ENCODE assay signal across 15 cellular contexts in genomic region chr1:98461873-98462385, GRCh38.
DNase-seq lines count a peak whose midpoint lies in the region; ATAC-seq and TF ChIP-seq lines count a peak whose summit lies in the region.
"Had no signal": no experiment of that assay in that cellular context is flagged by ENCODE, and none has a peak within 500 bp of the region (broad histone marks: within the 10 kb centered on the region; RNA-seq: fewer than 3 reads in every experiment).

No MANE protein-coding gene starts in this region.

- H3K4me2 ChIP-seq in mammary epithelial cell (ENCODE audit: insufficient read depth, low read depth, low read length), result no peak overlapping the region
- H3K4me2 ChIP-seq in neuronal stem cell (ENCODE audit: insufficient read depth, low read length, poor library complexity, severe bottlenecking), result no peak overlapping the region
- no peak overlapping the region for H3K4me2 ChIP-seq in hepatocyte
- H3K4me2 ChIP-seq: GM23338 had no signal

- no peaks in the 10 kb centered on the region for H3K27me3 Mint-ChIP-seq in MCF 10A (ENCODE audit: insufficient read depth, unreplicated experiment)

- H3K36me3 Mint-ChIP-seq in MCF 10A (ENCODE audit: insufficient read depth, unreplicated experiment), result no peaks in the 10 kb centered on the region
- H3K36me3 Mint-ChIP-seq: CD14-positive monocyte; CD8-positive, alpha-beta T cell had no signal

- POLR2A ChIA-PET in MCF 10A (lab: Yijun Ruan, JAX), result no interaction called here
- POLR2A ChIA-PET in Panc1 (lab: Charles Lee), result no interaction called here

- dilution Hi-C loops in mammary epithelial cell (cut with HindIII; ENCODE audit: low sequenced_read_pairs), result loop anchor here (25.0 kb wide), 1 partner anchor 400 kb away; no protein-coding TSS in a partner anchor

- H4K91ac ChIP-seq in neuronal stem cell (ENCODE audit: low read depth, low read length, poor library complexity), result no peak overlapping the region

- H3K79me2 ChIP-seq in mammary epithelial cell (ENCODE audit: insufficient read depth, low read length) (no peaks in the 10 kb centered on the region), hepatocyte (no peaks in the 10 kb centered on the region)

- no peak overlapping the region for H2BK120ac ChIP-seq in neuronal stem cell (ENCODE audit: low read depth, low read length)

- no peak overlapping the region for H3K4me3 Mint-ChIP-seq in MCF 10A (ENCODE audit: unreplicated experiment)
- H3K4me3 Mint-ChIP-seq: CD14-positive monocyte; CD8-positive, alpha-beta T cell; GM23338 had no signal

- TF ChIP-seq POLR2A in Peyer's patch (IDR thresholded peaks at IDR 0.05), result no peak

- no peak overlapping the region for H2BK12ac ChIP-seq in neuronal stem cell (ENCODE audit: low read length)

- no peak overlapping the region for H2BK15ac ChIP-seq in neuronal stem cell (ENCODE audit: low read length)

- ATAC-seq in Panc1 (no peak), GM18873 (IDR thresholded peaks at IDR 0.05; ENCODE audit: low FRiP score, unreplicated experiment) (no peak)
- ATAC-seq: CD8-positive, alpha-beta T cell; GM23338 had no signal

- TF ChIP-seq CTCF in MCF 10A (IDR thresholded peaks at IDR 0.05; ENCODE audit: unreplicated experiment) (no peak), mammary epithelial cell (conservative IDR thresholded peaks at IDR 0.05 in 1 of 2, IDR thresholded peaks at IDR 0.05 in 1 of 2; ENCODE audit: extremely low read depth in 1 of 2, insufficient read depth in 1 of 2, low read depth in 1 of 2, low read length in 2 of 2) (no peak), Panc1 (IDR thresholded peaks at IDR 0.05) (no peak), Peyer's patch (IDR thresholded peaks at IDR 0.05) (no peak), hepatocyte (IDR thresholded peaks at IDR 0.05; ENCODE audit: poor library complexity) (no peak)

- H3K4me1 ChIP-seq in mammary epithelial cell (ENCODE audit: insufficient read depth, low read length) (peaks cover 8% of the 10 kb centered on the region), Panc1 (ENCODE audit: control insufficient read depth, insufficient read depth, low read length) (no peaks in the 10 kb centered on the region), neuronal stem cell (ENCODE audit: control insufficient read depth in 2 of 2, insufficient read depth in 1 of 2, low read depth in 1 of 2, low read length in 2 of 2) (peaks cover 0 to 6% of the 10 kb centered on the region in 2 donors), Peyer's patch (peaks cover 0 to 8% (median 0%) of the 10 kb centered on the region in 4 donors), hepatocyte (ENCODE audit: insufficient read depth) (peaks cover 7% of the 10 kb centered on the region)
- H3K4me1 ChIP-seq: HAP-1 had no signal

- H2AK5ac ChIP-seq in neuronal stem cell (ENCODE audit: low read depth, low read length), result no peak overlapping the region

- peak; percentile 14 for DNase-seq in MCF 10A (ENCODE audit: unreplicated experiment)
- DNase-seq in mammary epithelial cell, result no peak
- no peak for DNase-seq in Panc1 (ENCODE audit: low read depth, low spot score)
- DNase-seq in neuronal stem cell (ENCODE audit: low spot score), result no peak
- DNase-seq in Peyer's patch, result no peak
- no peak for DNase-seq in hepatocyte (ENCODE audit: low spot score)
- DNase-seq: CD8-positive, alpha-beta T cell; DMS 273 treated with DMSO at 0.1 percent for 48 hours; KG1 had no signal

- no peaks in the 10 kb centered on the region for H3K79me1 ChIP-seq in neuronal stem cell (ENCODE audit: low read depth, low read length)

- H2BK5ac ChIP-seq in neuronal stem cell (ENCODE audit: low read length), result no peak overlapping the region

- H3K27ac ChIP-seq in mammary epithelial cell (ENCODE audit: insufficient read depth, low read depth, low read length) (no peak overlapping the region), Panc1 (ENCODE audit: low read length) (peak overlapping the region; percentile 23; the same call in 1 of the 2 replicates), neuronal stem cell (replicated peaks; ENCODE audit: low read length) (no peak overlapping the region), Peyer's patch (no peak overlapping the region), hepatocyte (no peak overlapping the region)
- H3K27ac ChIP-seq: 22Rv1, HL-60 had no signal

- no peaks in the 10 kb centered on the region for H3K9me3 Mint-ChIP-seq in MCF 10A (ENCODE audit: unreplicated experiment)
- H3K9me3 Mint-ChIP-seq: CD8-positive, alpha-beta T cell; GM23338 had no signal

- no peak overlapping the region for H3K27ac Mint-ChIP-seq in MCF 10A (ENCODE audit: low read depth, unreplicated experiment)
- H3K27ac Mint-ChIP-seq: CD8-positive, alpha-beta T cell; GM23338 had no signal

- BruUV-seq in MCF 10A (replicated peaks; lab: Mats Ljungman, UMichigan) (no TSS peak), mammary epithelial cell (replicated peaks; lab: Mats Ljungman, UMichigan) (no TSS peak), Panc1 (replicated peaks; lab: Mats Ljungman, UMichigan) (no TSS peak)

- peaks cover 25% of the 10 kb centered on the region for H3K4me1 Mint-ChIP-seq in MCF 10A (ENCODE audit: insufficient read depth, unreplicated experiment)

- no peaks in the 10 kb centered on the region for H4K20me1 ChIP-seq in mammary epithelial cell (ENCODE audit: insufficient read depth, low read length)
- H4K20me1 ChIP-seq in hepatocyte (ENCODE audit: insufficient read depth, poor library complexity, severe bottlenecking), result no peaks in the 10 kb centered on the region

- H3K9me2 ChIP-seq in hepatocyte (replicated peaks; ENCODE audit: insufficient read depth), result no peaks in the 10 kb centered on the region

- no peak overlapping the region for H4K8ac ChIP-seq in neuronal stem cell (ENCODE audit: low read depth, low read length)

- in situ Hi-C loops in mammary epithelial cell (cut with MboI; ENCODE audit: low sequenced_read_pairs in 2 of 2), result loop anchor here (10.0 to 25.0 kb wide), 3 partner anchors 407 to 1475 kb away; no protein-coding TSS in a partner anchor
- in situ Hi-C loops in Panc1 (cut with HindIII; ENCODE audit: low pct_unique_long_range_greater_than_20kb, low sequenced_read_pairs), result no loop called here

- H3K4ac ChIP-seq in neuronal stem cell (ENCODE audit: low read length), result no peak overlapping the region

- H3K36me3 ChIP-seq in mammary epithelial cell (ENCODE audit: insufficient read depth, low read length) (no peaks in the 10 kb centered on the region), Panc1 (ENCODE audit: control insufficient read depth, insufficient read depth, low read length) (no peaks in the 10 kb centered on the region), neuronal stem cell (replicated peaks in 1 of 2; ENCODE audit: control insufficient read depth in 2 of 2, insufficient read depth in 2 of 2, low read length in 2 of 2) (no peaks in the 10 kb centered on the region), Peyer's patch (no peaks in the 10 kb centered on the region), hepatocyte (replicated peaks; ENCODE audit: insufficient read depth, low read depth) (no peaks in the 10 kb centered on the region)
- H3K36me3 ChIP-seq: HAP-1 had no signal

- H3K27me3 ChIP-seq in mammary epithelial cell (ENCODE audit: insufficient read depth, low read length) (no peaks in the 10 kb centered on the region), Panc1 (ENCODE audit: control insufficient read depth, insufficient read depth, low read length) (no peaks in the 10 kb centered on the region), neuronal stem cell (ENCODE audit: control insufficient read depth in 3 of 3, insufficient read depth in 3 of 3, low read depth in 1 of 3, low read length in 3 of 3) (no peaks in the 10 kb centered on the region), Peyer's patch (no peaks in the 10 kb centered on the region), hepatocyte (no peaks in the 10 kb centered on the region)

- CTCF ChIA-PET in MCF 10A (lab: Yijun Ruan, JAX), result interaction anchor here (0.7 kb wide), 1 partner anchor 410 kb away, joined by 3 read pairs; no protein-coding TSS in a partner anchor
- CTCF ChIA-PET in mammary epithelial cell (lab: Charles Lee; ENCODE audit: low non-redundant PET), result no interaction called here
- CTCF ChIA-PET in Panc1 (lab: Charles Lee), result no interaction called here

- intact Hi-C loops in MCF 10A (cut with micrococcal nuclease), result no loop called here
- intact Hi-C loops in mammary epithelial cell (cut with micrococcal nuclease), result no loop called here
- intact Hi-C loops in Panc1 (cut with micrococcal nuclease; ENCODE audit: unreplicated experiment), result no loop called here

- H2AFZ ChIP-seq in mammary epithelial cell (ENCODE audit: low read depth, low read length), result no peak overlapping the region
- peak overlapping the region; percentile 24 for H2AFZ ChIP-seq in neuronal stem cell (ENCODE audit: low read length)
- no peak overlapping the region for H2AFZ ChIP-seq in hepatocyte
- H2AFZ ChIP-seq: GM23338 had no signal

- WGBS in mammary epithelial cell (ENCODE audit: low coverage, missing lambda C conversion rate), result 86% methylated on average over 7 of the region's 7 CpGs
- no CpG with 5 or more reads among the region's 7 CpGs for WGBS in neuronal stem cell (ENCODE audit: extremely low coverage in 2 of 2, insufficient read length in 2 of 2, insufficient replicate concordance in 1 of 2), 2 donors
- WGBS in hepatocyte (ENCODE audit: low lambda C conversion rate, missing lambda C conversion rate), result 85% methylated on average over 7 of the region's 7 CpGs

- no peak overlapping the region for H3K4me3 ChIP-seq in mammary epithelial cell (replicated peaks in 1 of 3; ENCODE audit: insufficient read depth in 1 of 3, low read depth in 2 of 3, low read length in 3 of 3)
- H3K4me3 ChIP-seq in Panc1 (ENCODE audit: low read depth in 2 of 2, low read length in 2 of 2), result no peak overlapping the region
- H3K4me3 ChIP-seq in neuronal stem cell (ENCODE audit: low read length in 2 of 2), result no peak overlapping the region
- no peak overlapping the region for H3K4me3 ChIP-seq in Peyer's patch
- no peak overlapping the region for H3K4me3 ChIP-seq in hepatocyte
- H3K4me3 ChIP-seq: GM23338, HAP-1 had no signal

- no peaks in the 10 kb centered on the region for H3K9me3 ChIP-seq in mammary epithelial cell (replicated peaks; ENCODE audit: insufficient read depth, low read length)
- no peaks in the 10 kb centered on the region for H3K9me3 ChIP-seq in Panc1 (ENCODE audit: control insufficient read depth, insufficient read depth, low read depth, low read length)
- no peaks in the 10 kb centered on the region for H3K9me3 ChIP-seq in neuronal stem cell (replicated peaks in 1 of 2; ENCODE audit: control insufficient read depth in 2 of 2, insufficient read depth in 1 of 2, low read depth in 1 of 2, low read length in 2 of 2)
- no peaks in the 10 kb centered on the region for H3K9me3 ChIP-seq in Peyer's patch
- H3K9me3 ChIP-seq in hepatocyte (ENCODE audit: low read depth), result no peaks in the 10 kb centered on the region
- H3K9me3 ChIP-seq: HAP-1 had no signal

- H3K9ac ChIP-seq in mammary epithelial cell (ENCODE audit: insufficient read depth, low read length), result no peak overlapping the region
- no peak overlapping the region for H3K9ac ChIP-seq in neuronal stem cell (ENCODE audit: low read depth, low read length, poor library complexity)

- no peak overlapping the region for H3K23ac ChIP-seq in neuronal stem cell (ENCODE audit: low read depth, low read length, poor library complexity)

- no peak overlapping the region for H3K18ac ChIP-seq in neuronal stem cell (ENCODE audit: low read length)

- H3K14ac ChIP-seq in neuronal stem cell (ENCODE audit: low read length), result no peak overlapping the region
